1 cellular context compared by ENCODE assay signal in genomic region chr17:58382108-58382884, GRCh38.
TF ChIP-seq lines count a peak whose summit lies in the region.

No MANE protein-coding gene starts in this region.

TF ChIP-seq in K562, 482 proteins besides CTCF, POLR2A, EP300 and RAD21:
- TF ChIP-seq ZNF740 (CRISPR knock-in tag; IDR thresholded peaks at IDR 0.05) (no peak), ZNF740 (tag; IDR thresholded peaks at IDR 0.05) (no peak), HNRNPH1 (optimal IDR thresholded peaks at IDR 0.05; ENCODE audit: low read depth, low read length) (no peak), NR4A1 (CRISPR knock-in tag; IDR thresholded peaks at IDR 0.05) (no peak), NR4A1 (tag; IDR thresholded peaks at IDR 0.05) (no peak), EZH2 (IDR thresholded peaks at IDR 0.05; ENCODE audit: borderline replicate concordance, low read depth, low read length) (no peak), KDM2B (CRISPR knock-in tag; IDR thresholded peaks at IDR 0.05) (no peak), WHSC1 (IDR thresholded peaks at IDR 0.05; ENCODE audit: low read length) (no peak), ZNF41 (CRISPR knock-in tag; conservative IDR thresholded peaks at IDR 0.05) (no peak), NR3C1 (CRISPR knock-in tag; IDR thresholded peaks at IDR 0.05) (no peak), ADNP (tag; IDR thresholded peaks at IDR 0.05) (no peak), CTCFL (IDR thresholded peaks at IDR 0.05; ENCODE audit: borderline replicate concordance, insufficient read depth, low read depth, low read length, poor library complexity, severe bottlenecking) (no peak), NRF1 (conservative IDR thresholded peaks at IDR 0.05 in 1 of 2, IDR thresholded peaks at IDR 0.05 in 1 of 2) (no peak), ZNF316 (IDR thresholded peaks at IDR 0.05) (no peak), KAT2B (IDR thresholded peaks at IDR 0.05; ENCODE audit: low read depth, low read length) (no peak), HDGF (IDR thresholded peaks at IDR 0.05) (no peak), ZNF175 (CRISPR knock-in tag; IDR thresholded peaks at IDR 0.05; ENCODE audit: low read depth) (no peak), HNRNPUL1 (IDR thresholded peaks at IDR 0.05; ENCODE audit: low read length) (no peak), DACH1 (IDR thresholded peaks at IDR 0.05; ENCODE audit: partially characterized antibody) (no peak), SRSF3 (IDR thresholded peaks at IDR 0.05; ENCODE audit: insufficient read depth, low read length) (no peak)
